Comparison of ENCODE assay signal across 18 cellular contexts in genomic region chr4:136691607-136692006, GRCh38.
DNase-seq lines count a peak whose midpoint lies in the region; ATAC-seq and TF ChIP-seq lines count a peak whose summit lies in the region.
"Had no signal": no experiment of that assay in that cellular context is flagged by ENCODE, and none has a peak within 500 bp of the region (broad histone marks: within the 10 kb centered on the region; RNA-seq: fewer than 3 reads in every experiment).

No MANE protein-coding gene starts in this region.

- H2BK5ac ChIP-seq in mesendoderm (ENCODE audit: low read length): peak overlapping the region; percentile 78

- H3K27me3 ChIP-seq in SJCRH30 (no peaks in the 10 kb centered on the region), mesendoderm (ENCODE audit: insufficient read depth, low read length, poor library complexity) (no peaks in the 10 kb centered on the region), transverse colon (no peaks in the 10 kb centered on the region)
- H3K27me3 ChIP-seq: BE2C, BLaER1 had no signal

- H3K4me2 ChIP-seq in mesendoderm (ENCODE audit: low read length): no peak overlapping the region
- H3K4me2 ChIP-seq: BLaER1 had no signal

- no peak overlapping the region for H3K9ac ChIP-seq in mesendoderm (ENCODE audit: low read length)
- H3K9ac ChIP-seq: BLaER1 had no signal

- intact Hi-C loops in transverse colon (cut with DNase I; ENCODE audit: low total_unique reads): no loop called here

- peak overlapping the region; percentile 57 for H3K56ac ChIP-seq in mesendoderm (ENCODE audit: low read length)

- H2AK5ac ChIP-seq in mesendoderm (ENCODE audit: low read length): no peak overlapping the region

- no peaks in the 10 kb centered on the region for H3K36me3 ChIP-seq in SJCRH30
- H3K36me3 ChIP-seq in mesendoderm (ENCODE audit: control insufficient read depth, insufficient read depth, low read length): no peaks in the 10 kb centered on the region
- H3K36me3 ChIP-seq in transverse colon: no peaks in the 10 kb centered on the region
- H3K36me3 ChIP-seq: BE2C, BLaER1 had no signal

- no peak for ATAC-seq in GM19452 (IDR thresholded peaks at IDR 0.05; ENCODE audit: unreplicated experiment)

- H3K9me3 ChIP-seq in SJCRH30 (replicated peaks) (0 out of 2 replicates have a peak, but pooled peaks cover 3% of the 10 kb centered on the region), transverse colon (no peaks in the 10 kb centered on the region)
- H3K9me3 ChIP-seq: BE2C, BLaER1, Caco-2 had no signal

- in situ Hi-C loops in transverse colon (cut with MboI; ENCODE audit: low pct_ligation_motif_present in 1 of 4, low pct_unique_long_range_greater_than_20kb in 1 of 4, low sequenced_read_pairs in 3 of 4): no loop called here

- H3K79me1 ChIP-seq in mesendoderm (ENCODE audit: low read length): no peaks in the 10 kb centered on the region

- H3K27ac ChIP-seq in SJCRH30 (peak overlapping the region; percentile 93), mesendoderm (ENCODE audit: low read depth, low read length) (no peak overlapping the region), transverse colon (peak overlapping the region in 3 of 4 donors; percentile 14 to 54 (median 39))
- H3K27ac ChIP-seq: BLaER1 had no signal

- H2BK15ac ChIP-seq in mesendoderm (replicated peaks; ENCODE audit: low read depth): no peak overlapping the region

- H2BK120ac ChIP-seq in mesendoderm (ENCODE audit: low read depth, low read length): no peak overlapping the region

- DNase-seq in SJCRH30 (no peak), mesendoderm (no peak), transverse colon (no peak), SK-N-DZ (ENCODE audit: low spot score) (no peak), COLO668 (lab: John Stamatoyannopoulos, UW; ENCODE audit: unreplicated experiment) (no peak)
- DNase-seq: 8988T; ACHN; BE2C; C1 segment of cervical spinal cord; Caco-2; Calu3; CD4-positive, alpha-beta memory T cell; CD4-positive, CD25-positive, alpha-beta regulatory T cell; CD8-positive, alpha-beta memory T cell; DMS79 treated with DMSO at 0.1 percent for 48 hours; GF-D8 had no signal

- H3K4ac ChIP-seq in mesendoderm (ENCODE audit: low read depth, low read length): no peak overlapping the region

- no peak overlapping the region for H3K4me3 ChIP-seq in SJCRH30
- no peak overlapping the region for H3K4me3 ChIP-seq in mesendoderm (ENCODE audit: low read length)
- no peak overlapping the region for H3K4me3 ChIP-seq in transverse colon
- H3K4me3 ChIP-seq: BLaER1 had no signal

- no peak overlapping the region for H3K18ac ChIP-seq in mesendoderm (ENCODE audit: low read length)

- H3K23ac ChIP-seq in mesendoderm (ENCODE audit: low read length): no peak overlapping the region

- H4K5ac ChIP-seq in mesendoderm (ENCODE audit: low read length): peak overlapping the region; percentile 77

- no CpG with 5 or more reads among the region's 3 CpGs for WGBS in mesendoderm (ENCODE audit: extremely low coverage, insufficient coverage, low lambda C conversion rate)
- 38 to 58% methylated on average over 3 of the region's 3 CpGs for WGBS in transverse colon (ENCODE audit: low coverage in 1 of 2), 2 donors

- H4K8ac ChIP-seq in mesendoderm (ENCODE audit: low read depth, low read length): no peak overlapping the region

- peaks cover 28% of the 10 kb centered on the region for H3K4me1 ChIP-seq in SJCRH30
- H3K4me1 ChIP-seq in mesendoderm (ENCODE audit: control insufficient read depth, low read depth, low read length): peaks cover 4% of the 10 kb centered on the region
- peaks cover 0 to 12% (median 4%) of the 10 kb centered on the region in 4 donors for H3K4me1 ChIP-seq in transverse colon
- H3K4me1 ChIP-seq: BLaER1, Caco-2 had no signal

- TF ChIP-seq EP300 in transverse colon (IDR thresholded peaks at IDR 0.05; ENCODE audit: low read depth): no peak

- TF ChIP-seq POLR2A in transverse colon (IDR thresholded peaks at IDR 0.05): no peak

- no peaks in the 10 kb centered on the region for H3K79me2 ChIP-seq in mesendoderm (ENCODE audit: control insufficient read depth, insufficient read depth, low read length)

- TF ChIP-seq CTCF in transverse colon (IDR thresholded peaks at IDR 0.05): no peak
